In the genomic region with DNA sequence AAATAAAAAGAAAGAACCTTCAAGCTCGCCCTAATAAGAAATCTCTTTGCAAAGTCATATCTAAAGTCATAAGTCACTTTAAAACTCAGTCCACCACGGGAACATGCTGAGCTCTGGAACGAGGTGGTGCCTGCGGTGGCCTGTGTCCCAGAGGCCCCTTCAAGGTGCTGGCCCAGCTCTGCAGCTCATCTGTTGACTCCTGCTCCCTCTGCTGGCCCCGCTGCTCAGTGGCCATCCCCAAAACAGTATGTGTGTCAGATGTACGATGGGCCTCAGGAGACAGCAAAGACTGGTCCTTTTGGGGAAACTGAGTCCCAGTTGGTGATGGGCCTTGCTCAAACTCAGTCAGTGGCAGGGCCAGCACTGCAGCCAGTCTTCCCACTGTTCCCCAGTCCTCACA, we compare ENCODE assay signal across 8 cellular contexts. TPM values are rescaled to one million over a fixed set of nuclear protein-coding genes. Genes with fewer than 3 reads are reported as not detected.
DNase-seq lines count a peak whose midpoint lies in the region; ATAC-seq, FAIRE-seq and TF ChIP-seq lines count a peak whose summit lies in the region.

No MANE protein-coding gene starts in this region.

- H3K36me3 Mint-ChIP-seq in Calu3 (ENCODE audit: insufficient read depth, unreplicated experiment) (no peaks in the 10 kb centered on the region), astrocyte (ENCODE audit: low read depth, unreplicated experiment) (no peaks in the 10 kb centered on the region)
- H3K36me3 Mint-ChIP-seq in stimulated activated memory B cell treated with anti-CD40 and anti-IgM and Interleukin-4, amounts not matched to agents 10 μg/mL and 1 μg/mL and 100 μg/mL, for 72 hours, result no peaks in the 10 kb centered on the region

- no peaks in the 10 kb centered on the region for H3K9me3 ChIP-seq in astrocyte (ENCODE audit: insufficient read depth, low read depth, low read length)

- no peak overlapping the region for H3K4me3 ChIP-seq in astrocyte (ENCODE audit: insufficient read depth, low read depth, low read length)

- H3K9ac ChIP-seq in astrocyte (ENCODE audit: low read length), result no peak overlapping the region

- no peak for FAIRE-seq in astrocyte (lab: Jason Lieb, UNC)

- no peak overlapping the region for H3K27ac Mint-ChIP-seq in Calu3 (ENCODE audit: unreplicated experiment)
- no peak overlapping the region for H3K27ac Mint-ChIP-seq in astrocyte (ENCODE audit: unreplicated experiment)
- no peak overlapping the region for H3K27ac Mint-ChIP-seq in stimulated activated memory B cell treated with anti-CD40 and anti-IgM and Interleukin-4, amounts not matched to agents 10 μg/mL and 1 μg/mL and 100 μg/mL, for 72 hours

- peak; percentile 25 for TF ChIP-seq CTCF in Calu3 (IDR thresholded peaks at IDR 0.05; ENCODE audit: unreplicated experiment)
- TF ChIP-seq CTCF in astrocyte (IDR thresholded peaks at IDR 0.05; ENCODE audit: insufficient read depth, low read depth, low read length), result peak; percentile 24

- intact Hi-C loops in Calu3 (cut with micrococcal nuclease; ENCODE audit: unreplicated experiment), result no loop called here

- H3K4me1 Mint-ChIP-seq in Calu3 (ENCODE audit: low read depth, unreplicated experiment), result no peaks in the 10 kb centered on the region
- no peaks in the 10 kb centered on the region for H3K4me1 Mint-ChIP-seq in astrocyte (ENCODE audit: low read depth, unreplicated experiment)
- H3K4me1 Mint-ChIP-seq in stimulated activated memory B cell treated with anti-CD40 and anti-IgM and Interleukin-4, amounts not matched to agents 10 μg/mL and 1 μg/mL and 100 μg/mL, for 72 hours, result no peaks in the 10 kb centered on the region

- ATAC-seq in stimulated activated memory B cell treated with anti-CD40 and anti-IgM and Interleukin-4, amounts not matched to agents 10 μg/mL and 1 μg/mL and 100 μg/mL, for 72 hours, result no peak
- ATAC-seq in GM19328 (IDR thresholded peaks at IDR 0.05; ENCODE audit: unreplicated experiment), result no peak

- H4K20me1 ChIP-seq in astrocyte (ENCODE audit: insufficient read depth, low read length), result no peaks in the 10 kb centered on the region

- no peaks in the 10 kb centered on the region for H3K36me3 ChIP-seq in astrocyte (ENCODE audit: insufficient read depth, low read length)

- peak; percentile 12 for DNase-seq in Calu3
- DNase-seq in HT-29 (ENCODE audit: low spot score), result peak; percentile 44
- DNase-seq in astrocyte (ENCODE audit: low read depth), result no peak
- peak; percentile 36 for DNase-seq in kidney tubule cell (ENCODE audit: low spot score)
- DNase-seq in HPDE6-E6E7 (ENCODE audit: extremely low spot score), result no peak
- DNase-seq in NCI-H1105 treated with DMSO at 0.1 percent for 48 hours (lab: John Stamatoyannopoulos, UW), result no peak

- no peaks in the 10 kb centered on the region for H3K79me2 ChIP-seq in astrocyte (ENCODE audit: insufficient read depth, low read length)

- no peak overlapping the region for H2AFZ ChIP-seq in astrocyte (ENCODE audit: low read depth, low read length)

- H3K27ac ChIP-seq in astrocyte (ENCODE audit: low read depth, low read length), result no peak overlapping the region

- no peaks in the 10 kb centered on the region for H3K4me1 ChIP-seq in astrocyte (ENCODE audit: insufficient read depth, low read length)

- no peak overlapping the region for H3K4me2 ChIP-seq in astrocyte (ENCODE audit: low read length)

- no peaks in the 10 kb centered on the region for H3K27me3 Mint-ChIP-seq in Calu3 (ENCODE audit: unreplicated experiment)
- H3K27me3 Mint-ChIP-seq in astrocyte (ENCODE audit: low read depth, unreplicated experiment), result peaks cover 28% of the 10 kb centered on the region
- peaks cover 7% of the 10 kb centered on the region for H3K27me3 Mint-ChIP-seq in stimulated activated memory B cell treated with anti-CD40 and anti-IgM and Interleukin-4, amounts not matched to agents 10 μg/mL and 1 μg/mL and 100 μg/mL, for 72 hours

- H3K4me3 Mint-ChIP-seq in Calu3 (ENCODE audit: low read depth, unreplicated experiment) (no peak overlapping the region), astrocyte (ENCODE audit: unreplicated experiment) (no peak overlapping the region)
- no peak overlapping the region for H3K4me3 Mint-ChIP-seq in stimulated activated memory B cell treated with anti-CD40 and anti-IgM and Interleukin-4, amounts not matched to agents 10 μg/mL and 1 μg/mL and 100 μg/mL, for 72 hours

- CTCF ChIA-PET in Calu3 (lab: Charles Lee), result no interaction called here

- BruUV-seq in Calu3 (replicated peaks; lab: Mats Ljungman, UMichigan), result no TSS peak

- H3K9me3 Mint-ChIP-seq in Calu3 (ENCODE audit: low read depth, unreplicated experiment) (no peaks in the 10 kb centered on the region), astrocyte (ENCODE audit: unreplicated experiment) (no peaks in the 10 kb centered on the region)
- H3K9me3 Mint-ChIP-seq in stimulated activated memory B cell treated with anti-CD40 and anti-IgM and Interleukin-4, amounts not matched to agents 10 μg/mL and 1 μg/mL and 100 μg/mL, for 72 hours, result no peaks in the 10 kb centered on the region

- H3K27me3 ChIP-seq in astrocyte (ENCODE audit: insufficient read depth, low read length), result no peaks in the 10 kb centered on the region

RNA-seq across cellular contexts. Expression of a gene that starts 22.8 kb away (rescaled TPM):
- total RNA-seq in Calu3 (2022) (not detected in 2 replicates), astrocyte (not detected in 2 replicates)
- not detected in 2 replicates for total RNA-seq in HT-29 (2014; rRNA removed; shearing (Covaris generic))

Comparison
In these comparisons a context has a peak if more than half of its experiments do, and no peak if none do; other contexts are left out.
1. DNase-seq: peak in Calu3 (single experiment), HT-29 (single experiment) and kidney tubule cell (single experiment); none in astrocyte (single experiment), HPDE6-E6E7 (single experiment) and NCI-H1105 treated with DMSO at 0.1 percent for 48 hours (single experiment).